In genomic region chr9:117178596-117179111, GRCh38 we compare ENCODE assay signal across 18 cellular contexts.
DNase-seq lines count a peak whose midpoint lies in the region; ATAC-seq, FAIRE-seq and TF ChIP-seq lines count a peak whose summit lies in the region.
"Had no signal": no experiment of that assay in that cellular context is flagged by ENCODE, and none has a peak within 500 bp of the region (broad histone marks: within the 10 kb centered on the region; RNA-seq: fewer than 3 reads in every experiment).

No MANE protein-coding gene starts in this region.

- DNase-seq in NCI-H2081 (lab: John Stamatoyannopoulos, UW): peak; percentile 15 to 74
- no peak for DNase-seq in NCI-H2081 treated with DMSO at 0.1 percent for 48 hours (lab: John Stamatoyannopoulos, UW)
- DNase-seq in RCC 7860 (ENCODE audit: low spot score): peak; percentile 39
- peak; percentile 40 for DNase-seq in glomerular visceral epithelial cell (ENCODE audit: extremely low spot score)
- DNase-seq in retina: peak; percentile 68
- DNase-seq in NAMALWA (ENCODE audit: low spot score): no peak
- DNase-seq in lower leg skin (ENCODE audit: low spot score in 2 of 2): no peak
- DNase-seq: activated CD4-positive, alpha-beta memory T cell treated with anti-CD3 and anti-CD28 coated beads, Interleukin-2, amount 10 ng/mL, durations not matched to agents 7 days and 5 days; activated effector memory CD4-positive, alpha-beta T cell treated with anti-CD3 and anti-CD28 coated beads, Interleukin-2, amount 50 U/mL, for 16 hours; CD8-positive, alpha-beta T cell; GF-D8; left cardiac atrium; naive B cell; NCI-H1436 treated with DMSO at 0.1 percent for 48 hours; stimulated activated naive B cell treated with anti-CD40 and anti-IgM and Interleukin-4, amounts not matched to agents 10 μg/mL and 1 μg/mL and 100 μg/mL, for 72 hours had no signal

- TF ChIP-seq POLR2A in lower leg skin (IDR thresholded peaks at IDR 0.05): no peak

- FAIRE-seq in RCC 7860 (lab: Jason Lieb, UNC): no peak
- FAIRE-seq: endothelial cell of umbilical vein had no signal

- no peak overlapping the region for H3K4me3 ChIP-seq in lower leg skin (ENCODE audit: low read depth, poor library complexity, severe bottlenecking)
- H3K4me3 ChIP-seq: heart left ventricle had no signal

- WGBS in lower leg skin, 2 donors: 71 to 76% methylated on average over 5 of the region's 5 CpGs

- no peak for TF ChIP-seq CTCF in lower leg skin (IDR thresholded peaks at IDR 0.05)

- intact Hi-C loops in lower leg skin (cut with DNase I; ENCODE audit: low total_unique reads): no loop called here

- no peak for ATAC-seq in GM18867 (IDR thresholded peaks at IDR 0.05; ENCODE audit: unreplicated experiment)
- ATAC-seq: CD8-positive, alpha-beta T cell; heart left ventricle; left cardiac atrium; stimulated activated naive B cell treated with anti-CD40 and anti-IgM and Interleukin-4, amounts not matched to agents 10 μg/mL and 1 μg/mL and 100 μg/mL, for 72 hours had no signal

Comparison
In these comparisons a context has a peak if more than half of its experiments do, and no peak if none do; other contexts are left out.
1. DNase-seq: peak in NCI-H2081 (2 of 2), RCC 7860 (single experiment), glomerular visceral epithelial cell (single experiment) and retina (single experiment); none in NCI-H2081 treated with DMSO at 0.1 percent for 48 hours (single experiment), NAMALWA (single experiment) and lower leg skin (0 of 2).